In genomic region chr4:186882293-186882692, GRCh38 we compare ENCODE assay signal across 1 cellular context.
TF ChIP-seq lines count a peak whose summit lies in the region.

No MANE protein-coding gene starts in this region.

TF ChIP-seq in GM23338, 12 proteins besides CTCF, POLR2A, EP300 and RAD21 (continued from another document):
- TF ChIP-seq ZNF462 (CRISPR knock-in tag; IDR thresholded peaks at IDR 0.05) (no peak), NANOG (IDR thresholded peaks at IDR 0.05; ENCODE audit: borderline replicate concordance) (no peak)
